30 cellular contexts compared by ENCODE assay signal in genomic region chr2:152624805-152625204, GRCh38.
"Had no signal": no experiment of that assay in that cellular context is flagged by ENCODE, and none has a peak within 500 bp of the region (broad histone marks: within the 10 kb centered on the region; RNA-seq: fewer than 3 reads in every experiment).

No MANE protein-coding gene starts in this region.

- H3K27ac ChIP-seq: adrenal gland, pancreas, psoas muscle, sigmoid colon, upper lobe of left lung, vagina, WERI-Rb-1 had no signal

- H3K4me3 ChIP-seq: adrenal gland, pancreas, psoas muscle, sigmoid colon, upper lobe of left lung, vagina had no signal

- DNase-seq: activated CD4-positive, alpha-beta T cell treated with anti-CD3 and anti-CD28 coated beads for 48 hours; activated CD4-positive, alpha-beta T cell treated with anti-CD3 and anti-CD28 coated beads, Interleukin-2, amount 50 U/mL, for 48 hours; activated CD8-positive, alpha-beta memory T cell treated with anti-CD3 and anti-CD28 coated beads for 24 hours; activated effector memory CD4-positive, alpha-beta T cell treated with Interleukin-2 at 50 U/mL for 16 hours; activated naive CD4-positive, alpha-beta T cell treated with anti-CD3 and anti-CD28 coated beads for 36 hours; activated naive CD8-positive, alpha-beta T cell treated with anti-CD3 and anti-CD28 coated beads for 36 hours; central memory CD4-positive, alpha-beta T cell; dermis blood vessel endothelial cell; effector CD8-positive, alpha-beta T cell; left cardiac atrium; left ventricle myocardium superior; pancreas; psoas muscle; sigmoid colon; small intestine; stimulated activated CD4-positive, alpha-beta T cell treated with anti-CD3 and anti-CD28 coated beads, Interleukin-1b, Interleukin-23, amount 100 ng/mL, for 48 hours; stimulated activated CD4-positive, alpha-beta T cell treated with anti-CD3 and anti-CD28 coated beads, Interleukin-4, amount 100 ng/mL, for 4 hours; stimulated activated CD8-positive, alpha-beta memory T cell treated with anti-CD3 and anti-CD28 coated beads, Interleukin-4, amount 100 ng/mL, for 48 hours; stimulated activated naive CD8-positive, alpha-beta T cell treated with anti-CD3 and anti-CD28 coated beads, Interleukin-15, amount 100 ng/mL, for 72 hours; substantia nigra; T-helper 1 cell; WERI-Rb-1 had no signal

- H3K9me3 ChIP-seq: adrenal gland, pancreas, psoas muscle, sigmoid colon, upper lobe of left lung, vagina had no signal

- H3K4me1 ChIP-seq: pancreas, upper lobe of left lung, vagina had no signal

- FAIRE-seq: endometrium, frontal cortex, keratinocyte, pancreas, small intestine had no signal

- ATAC-seq: activated CD4-positive, CD25-positive, alpha-beta regulatory T cell treated with anti-CD3 and anti-CD28 coated beads, Interleukin-2, amount 50 U/mL, for 24 hours; left cardiac atrium; left ventricle myocardium superior; pancreas; psoas muscle; stimulated activated memory B cell treated with anti-CD40 and anti-IgM and Interleukin-4, amounts not matched to agents 10 μg/mL and 1 μg/mL and 100 μg/mL, for 72 hours; stimulated activated naive CD8-positive, alpha-beta T cell treated with anti-CD3 and anti-CD28 coated beads, Interleukin-15, amount 100 ng/mL, for 72 hours had no signal

- H3K27me3 ChIP-seq: adrenal gland, pancreas, sigmoid colon, upper lobe of left lung, vagina had no signal
